ENCODE assay signal across 14 cellular contexts in the genomic region with DNA sequence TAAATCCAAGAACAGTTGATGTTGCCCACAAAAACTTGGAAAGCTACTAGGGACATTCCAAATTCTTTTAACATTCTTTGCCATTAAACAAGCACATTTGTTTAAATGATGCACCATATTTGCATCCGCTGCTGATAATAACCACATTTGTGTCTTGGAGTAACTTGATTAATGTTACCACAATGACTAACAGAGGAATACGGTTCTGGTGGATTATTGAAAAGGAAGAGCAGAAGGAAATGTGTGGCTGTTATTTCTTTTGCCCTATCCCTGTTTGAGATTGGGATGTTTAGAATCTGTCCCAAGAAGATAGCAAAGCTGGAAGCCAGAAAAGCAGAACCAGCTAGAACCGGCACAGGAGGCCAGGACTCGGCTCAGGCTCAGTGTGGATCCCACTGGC. TPM values are rescaled to one million over a fixed set of nuclear protein-coding genes. Genes with fewer than 3 reads are reported as not detected.
DNase-seq lines count a peak whose midpoint lies in the region; ATAC-seq and TF ChIP-seq lines count a peak whose summit lies in the region.
"Had no signal": no experiment of that assay in that cellular context is flagged by ENCODE, and none has a peak within 500 bp of the region (broad histone marks: within the 10 kb centered on the region; RNA-seq: fewer than 3 reads in every experiment).

No MANE protein-coding gene starts in this region.

- TF ChIP-seq EP300 in transverse colon (IDR thresholded peaks at IDR 0.05; ENCODE audit: low read depth) = no peak

- in situ Hi-C loops in gastrocnemius medialis (cut with MboI; ENCODE audit: low sequenced_read_pairs in 4 of 4) (no loop called here), transverse colon (cut with MboI; ENCODE audit: low pct_ligation_motif_present in 1 of 4, low pct_unique_long_range_greater_than_20kb in 1 of 4, low sequenced_read_pairs in 3 of 4) (no loop called here)

- H3K4me1 ChIP-seq in SJSA1 (replicated peaks) = peaks cover 37% of the 10 kb centered on the region
- peaks cover 8 to 19% of the 10 kb centered on the region in 2 donors for H3K4me1 ChIP-seq in gastrocnemius medialis
- H3K4me1 ChIP-seq in transverse colon = no peaks in the 10 kb centered on the region
- H3K4me1 ChIP-seq: parathyroid adenoma, uterus had no signal

- ATAC-seq in gastrocnemius medialis = no peak
- no peak for ATAC-seq in stimulated activated naive B cell treated with anti-CD40 and anti-IgM and Interleukin-4, amounts not matched to agents 10 μg/mL and 1 μg/mL and 100 μg/mL, for 72 hours (replicated peaks)
- no peak for ATAC-seq in GM21737 (IDR thresholded peaks at IDR 0.05; ENCODE audit: unreplicated experiment)
- ATAC-seq: activated T-cell treated with anti-CD3 and anti-CD28 coated beads, Interleukin-2, amount 50 U/mL, for 4 hours; HCT116 had no signal

- TF ChIP-seq POLR2A in gastrocnemius medialis (IDR thresholded peaks at IDR 0.05) = no peak
- no peak for TF ChIP-seq POLR2A in transverse colon (IDR thresholded peaks at IDR 0.05)

- peak; percentile 96 for DNase-seq in GM04503 (ENCODE audit: low read depth)
- peak; percentile 60 to 91 for DNase-seq in SJSA1 (ENCODE audit: low read depth in 1 of 2, low spot score in 2 of 2)
- DNase-seq in fibroblast of mammary gland (ENCODE audit: low read depth) = peak; percentile 98
- no peak for DNase-seq in gastrocnemius medialis
- no peak for DNase-seq in transverse colon
- no peak for DNase-seq in stimulated activated naive B cell treated with anti-CD40 and anti-IgM and Interleukin-4, amounts not matched to agents 10 μg/mL and 1 μg/mL and 100 μg/mL, for 72 hours
- DNase-seq in NAMALWA (ENCODE audit: low spot score) = no peak
- DNase-seq: activated T-cell treated with anti-CD3 and anti-CD28 coated beads, Interleukin-2, amount 50 U/mL, for 4 hours; DMS153; NCI-H1105 treated with DMSO at 0.1 percent for 48 hours; uterus had no signal

- no peak overlapping the region for H3K4me3 ChIP-seq in SJSA1
- no peak overlapping the region for H3K4me3 ChIP-seq in fibroblast of mammary gland (ENCODE audit: control insufficient read depth, low read depth, low read length)
- H3K4me3 ChIP-seq in gastrocnemius medialis = peak overlapping the region; percentile 3 to 34 (median 13)
- H3K4me3 ChIP-seq in transverse colon = no peak overlapping the region
- H3K4me3 ChIP-seq: uterus had no signal

- H3K4me1 Mint-ChIP-seq in stimulated activated naive B cell treated with anti-CD40 and anti-IgM and Interleukin-4, amounts not matched to agents 10 μg/mL and 1 μg/mL and 100 μg/mL, for 72 hours = no peaks in the 10 kb centered on the region

- WGBS in transverse colon (ENCODE audit: low coverage in 1 of 2), 2 donors = 65 to 68% methylated on average over 4 of the region's 4 CpGs

- H3K27ac ChIP-seq in SJSA1 (peak overlapping the region; percentile 83), gastrocnemius medialis (peak overlapping the region; percentile 44 to 70 (median 65)), transverse colon (no peak overlapping the region)
- H3K27ac ChIP-seq: parathyroid adenoma had no signal

- TF ChIP-seq CTCF in fibroblast of mammary gland (conservative IDR thresholded peaks at IDR 0.05; ENCODE audit: control insufficient read depth, insufficient read depth, low read depth, low read length) (no peak), gastrocnemius medialis (IDR thresholded peaks at IDR 0.05 in 4 of 5, conservative IDR thresholded peaks at IDR 0.05 in 1 of 5) (no peak), transverse colon (IDR thresholded peaks at IDR 0.05) (no peak)

- no peaks in the 10 kb centered on the region for H3K27me3 ChIP-seq in SJSA1 (replicated peaks)
- no peaks in the 10 kb centered on the region for H3K27me3 ChIP-seq in gastrocnemius medialis
- H3K27me3 ChIP-seq in transverse colon = no peaks in the 10 kb centered on the region
- H3K27me3 ChIP-seq: uterus had no signal

- H3K9me3 ChIP-seq in SJSA1 (replicated peaks) (0 out of 2 replicates have a peak, but pooled peaks cover 4% of the 10 kb centered on the region), gastrocnemius medialis (no peaks in the 10 kb centered on the region), transverse colon (no peaks in the 10 kb centered on the region)
- H3K9me3 ChIP-seq: uterus had no signal

- no peak overlapping the region for H3K4me3 Mint-ChIP-seq in stimulated activated naive B cell treated with anti-CD40 and anti-IgM and Interleukin-4, amounts not matched to agents 10 μg/mL and 1 μg/mL and 100 μg/mL, for 72 hours
- H3K4me3 Mint-ChIP-seq: activated T-cell treated with anti-CD3 and anti-CD28 coated beads, Interleukin-2, amount 50 U/mL, for 4 hours had no signal

- H3K36me3 Mint-ChIP-seq in stimulated activated naive B cell treated with anti-CD40 and anti-IgM and Interleukin-4, amounts not matched to agents 10 μg/mL and 1 μg/mL and 100 μg/mL, for 72 hours = no peaks in the 10 kb centered on the region

- peaks cover 0 to 12% of the 10 kb centered on the region in 2 donors for H3K27me3 Mint-ChIP-seq in stimulated activated naive B cell treated with anti-CD40 and anti-IgM and Interleukin-4, amounts not matched to agents 10 μg/mL and 1 μg/mL and 100 μg/mL, for 72 hours

- intact Hi-C loops in gastrocnemius medialis (cut with DNase I; ENCODE audit: low total_unique reads) = no loop called here
- intact Hi-C loops in transverse colon (cut with DNase I; ENCODE audit: low total_unique reads) = no loop called here

- H3K9me3 Mint-ChIP-seq in stimulated activated naive B cell treated with anti-CD40 and anti-IgM and Interleukin-4, amounts not matched to agents 10 μg/mL and 1 μg/mL and 100 μg/mL, for 72 hours = no peaks in the 10 kb centered on the region
- H3K9me3 Mint-ChIP-seq: activated T-cell treated with anti-CD3 and anti-CD28 coated beads, Interleukin-2, amount 50 U/mL, for 4 hours had no signal

- H3K36me3 ChIP-seq in SJSA1 (no peaks in the 10 kb centered on the region), gastrocnemius medialis (no peaks in the 10 kb centered on the region), transverse colon (no peaks in the 10 kb centered on the region)
- H3K36me3 ChIP-seq: uterus had no signal

- no peak overlapping the region for H3K27ac Mint-ChIP-seq in stimulated activated naive B cell treated with anti-CD40 and anti-IgM and Interleukin-4, amounts not matched to agents 10 μg/mL and 1 μg/mL and 100 μg/mL, for 72 hours

RNA-seq across cellular contexts. Expression of gene RASGRP3, which starts 39.2 kb away (rescaled TPM):
- total RNA-seq in SJSA1 (2014; rRNA removed; shearing (Covaris generic)) = 7.5 and 11.6 TPM in 2 replicates
- 10 to 100 TPM; 10.0 to 22.5 (median 12.1) TPM for total RNA-seq in gastrocnemius medialis
- total RNA-seq in transverse colon = 10 to 100 TPM in 1 of 4 donors, 1 to 10 TPM in 2, not detected in 1; 3.4 to 16.5 (median 4.8) TPM

Comparison
In these comparisons a context has a peak if more than half of its experiments do, and no peak if none do; other contexts are left out.
1. DNase-seq: peak in GM04503 (single experiment), SJSA1 (2 of 2) and fibroblast of mammary gland (single experiment); none in gastrocnemius medialis (0 of 2), transverse colon (single experiment), stimulated activated naive B cell treated with anti-CD40 and anti-IgM and Interleukin-4, amounts not matched to agents 10 μg/mL and 1 μg/mL and 100 μg/mL, for 72 hours (single experiment) and NAMALWA (single experiment).
2. H3K27ac ChIP-seq: peak in SJSA1 (single experiment) and gastrocnemius medialis (4 of 4); none in transverse colon (0 of 4).
3. H3K4me3 ChIP-seq: peak in gastrocnemius medialis (4 of 4); none in SJSA1 (single experiment), fibroblast of mammary gland (single experiment) and transverse colon (0 of 4).